ENCODE assay signal across 8 cellular contexts in the genomic region with DNA sequence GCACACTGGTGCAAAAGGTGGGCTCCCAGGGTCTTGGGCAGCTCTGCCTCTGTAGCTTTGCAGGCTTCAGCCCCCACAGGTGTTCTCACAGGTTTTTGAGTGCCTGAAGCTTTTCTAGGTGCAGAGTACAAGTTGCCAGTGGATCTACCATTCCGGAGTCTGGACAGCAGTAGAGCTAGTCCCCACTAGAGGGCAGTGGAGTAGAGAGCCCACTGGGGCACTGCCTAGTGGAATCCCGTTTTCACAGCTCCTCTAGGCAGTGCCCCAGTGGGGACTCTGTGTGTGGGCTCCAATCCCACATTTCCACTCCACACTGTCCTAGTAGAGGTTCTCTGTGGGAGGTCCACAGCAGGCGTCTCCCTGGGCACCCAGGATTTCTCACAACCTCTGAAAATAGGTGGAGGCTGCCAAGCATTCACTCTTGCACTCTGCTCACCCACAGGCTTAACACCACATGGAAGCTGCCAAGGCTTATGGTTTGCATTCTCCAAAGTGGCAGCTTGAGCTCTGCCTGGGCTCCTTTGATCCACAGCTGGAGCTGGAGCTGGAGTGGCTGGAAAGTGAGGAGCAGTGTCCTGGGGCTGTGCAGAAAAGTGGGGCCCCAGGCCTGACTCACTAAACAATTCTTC.
DNase-seq lines count a peak whose midpoint lies in the region; ATAC-seq, FAIRE-seq and TF ChIP-seq lines count a peak whose summit lies in the region.

No MANE protein-coding gene starts in this region.

- H3K4me3 ChIP-seq in AG09309 (ENCODE audit: control insufficient read depth, low read depth, low read length): no peak overlapping the region

- TF ChIP-seq CTCF in AG09309 (IDR thresholded peaks at IDR 0.05; ENCODE audit: control insufficient read depth, insufficient read depth, low read depth, low read length, missing control alignments): peak; percentile 54
- peak; percentile 62 for TF ChIP-seq CTCF in GM10266 (IDR thresholded peaks at IDR 0.05; ENCODE audit: control insufficient read depth, insufficient read depth, low read depth, missing control alignments)
- peak; percentile 55 for TF ChIP-seq CTCF in RWPE1 (conservative IDR thresholded peaks at IDR 0.05; ENCODE audit: low read depth)

- FAIRE-seq in urothelium cell line (lab: Jason Lieb, UNC): no peak

- POLR2A ChIA-PET in RWPE1 (lab: Yijun Ruan, JAX; ENCODE audit: low non-redundant PET): no interaction called here

- H3K27ac ChIP-seq in RWPE1: no peak overlapping the region

- CTCF ChIA-PET in RWPE1 (lab: Yijun Ruan, JAX): interaction anchor here (0.5 to 1.1 kb wide), 3 partner anchors 8 to 83 kb away, joined by 3 to 5 read pairs (median 5); no protein-coding TSS in a partner anchor

- ATAC-seq in HG03159 (IDR thresholded peaks at IDR 0.05; ENCODE audit: unreplicated experiment): peak; percentile 95
- ATAC-seq in HG02938 (IDR thresholded peaks at IDR 0.05; ENCODE audit: unreplicated experiment): no peak

- DNase-seq in AG09309 (ENCODE audit: low read depth) (no peak), GM10266 (ENCODE audit: extremely low spot score) (peak; percentile 41), RWPE1 (ENCODE audit: low spot score) (peak; percentile 34), germinal center (ENCODE audit: low spot score) (peak; percentile 40), urothelium cell line (ENCODE audit: low spot score) (no peak), GOT3 (lab: John Stamatoyannopoulos, UW) (no peak)

Comparison
In these comparisons a context has a peak if more than half of its experiments do, and no peak if none do; other contexts are left out.
1. DNase-seq: peak in GM10266 (single experiment), RWPE1 (single experiment) and germinal center (single experiment); none in AG09309 (single experiment), urothelium cell line (single experiment) and GOT3 (single experiment).
2. Peak in every context shown above with its lines, with median percentiles within 50 percentile points of each other: CTCF ChIP-seq.